Comparison of ENCODE assay signal across 32 cellular contexts in the genomic region with DNA sequence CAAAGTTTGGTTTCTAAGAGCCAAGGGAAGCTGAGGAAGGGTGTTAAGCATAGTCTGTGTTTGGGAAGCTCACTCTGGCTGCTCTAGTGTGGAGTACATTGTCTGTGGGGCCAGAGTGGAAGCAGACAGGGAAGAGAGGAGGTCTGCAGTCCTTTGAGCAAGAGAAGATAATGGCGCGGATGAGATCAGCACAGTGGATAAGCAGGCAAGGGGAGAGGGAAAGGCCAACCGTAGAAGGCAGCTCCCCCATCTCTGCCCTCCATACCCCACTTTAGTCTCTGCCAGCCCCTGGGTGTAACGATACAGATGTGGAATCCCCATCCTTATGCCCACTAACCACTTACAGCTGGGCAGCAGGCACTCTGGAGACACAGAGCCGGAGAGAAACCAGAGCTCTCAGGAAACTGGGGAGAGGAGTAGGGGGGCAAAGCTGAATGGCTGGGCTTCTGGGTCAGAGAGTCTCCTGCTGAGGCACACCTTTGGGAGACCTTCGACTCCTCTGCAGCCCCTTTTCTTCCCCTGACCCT.
"Had no signal": no experiment of that assay in that cellular context is flagged by ENCODE, and none has a peak within 500 bp of the region (broad histone marks: within the 10 kb centered on the region; RNA-seq: fewer than 3 reads in every experiment).

No MANE protein-coding gene starts in this region.

- H3K27me3 Mint-ChIP-seq: activated CD4-positive, alpha-beta T cell treated with anti-CD3 and anti-CD28 coated beads, Interleukin-2, amount 10 ng/mL, durations not matched to agents 24 days and 14 days; activated CD8-positive, alpha-beta memory T cell treated with anti-CD3 and anti-CD28 coated beads, Interleukin-2, amount 10 ng/mL, durations not matched to agents 7 days and 5 days; activated naive CD8-positive, alpha-beta T cell treated with anti-CD3 and anti-CD28 coated beads, Interleukin-2, amount 10 ng/mL, durations not matched to agents 7 days and 5 days; activated T-cell treated with anti-CD3 and anti-CD28 coated beads, Interleukin-2, amount 50 U/mL, for 24 hours; brain; dendritic cell treated with granulocyte-macrophage colony-stimulating factor and Interleukin-4, amounts not matched to agents 40 ng/mL and 50 ng/mL, for 4 days had no signal

- H3K9me3 Mint-ChIP-seq: activated CD4-positive, alpha-beta memory T cell treated with anti-CD3 and anti-CD28 coated beads for 36 hours; activated CD4-positive, alpha-beta T cell treated with anti-CD3 and anti-CD28 coated beads, Interleukin-2, amount 10 ng/mL, durations not matched to agents 24 days and 14 days; activated naive CD8-positive, alpha-beta T cell treated with anti-CD3 and anti-CD28 coated beads, Interleukin-2, amount 10 ng/mL, durations not matched to agents 7 days and 5 days; activated T-cell treated with anti-CD3 and anti-CD28 coated beads, Interleukin-2, amount 50 U/mL, for 24 hours; activated T-cell treated with anti-CD3 and anti-CD28 coated beads, Interleukin-2, amount 50 U/mL, for 72 hours; brain; dendritic cell treated with granulocyte-macrophage colony-stimulating factor and Interleukin-4, amounts not matched to agents 40 ng/mL and 50 ng/mL, for 4 days; endodermal cell; T-helper 2 cell treated with Interferon-gamma antibody and Interleukin-4, amounts not matched to agents 5 μg/mL and 100 μg/mL, for 36 hours had no signal

- H3K9me3 ChIP-seq: ascending aorta, breast epithelium had no signal

- H3K36me3 ChIP-seq: ascending aorta, breast epithelium, cardiac muscle cell had no signal

- H3K4me1 Mint-ChIP-seq: activated CD4-positive, alpha-beta T cell treated with anti-CD3 and anti-CD28 coated beads for 36 hours; activated CD4-positive, alpha-beta T cell treated with anti-CD3 and anti-CD28 coated beads, Interleukin-2, amount 10 ng/mL, durations not matched to agents 24 days and 14 days; activated CD8-positive, alpha-beta memory T cell treated with anti-CD3 and anti-CD28 coated beads, Interleukin-2, amount 10 ng/mL, durations not matched to agents 7 days and 5 days; activated naive CD8-positive, alpha-beta T cell treated with anti-CD3 and anti-CD28 coated beads, Interleukin-2, amount 10 ng/mL, durations not matched to agents 7 days and 5 days had no signal

- H3K4me1 ChIP-seq: breast epithelium had no signal

- H3K27me3 ChIP-seq: ascending aorta, breast epithelium, cardiac muscle cell, dorsolateral prefrontal cortex had no signal

- H3K4me3 ChIP-seq: ascending aorta, breast epithelium, cardiac muscle cell, coronary artery, dorsolateral prefrontal cortex had no signal

- H3K36me3 Mint-ChIP-seq: activated CD4-positive, alpha-beta memory T cell treated with anti-CD3 and anti-CD28 coated beads for 36 hours; activated CD8-positive, alpha-beta memory T cell treated with anti-CD3 and anti-CD28 coated beads, Interleukin-2, amount 10 ng/mL, durations not matched to agents 7 days and 5 days; activated naive CD8-positive, alpha-beta T cell treated with anti-CD3 and anti-CD28 coated beads, Interleukin-2, amount 10 ng/mL, durations not matched to agents 7 days and 5 days; brain had no signal

- H3K4me3 Mint-ChIP-seq: activated CD4-positive, alpha-beta memory T cell treated with anti-CD3 and anti-CD28 coated beads for 36 hours; activated CD4-positive, alpha-beta T cell treated with anti-CD3 and anti-CD28 coated beads for 36 hours; activated CD4-positive, alpha-beta T cell treated with anti-CD3 and anti-CD28 coated beads, Interleukin-2, amount 10 ng/mL, durations not matched to agents 24 days and 14 days; activated CD8-positive, alpha-beta memory T cell treated with anti-CD3 and anti-CD28 coated beads, Interleukin-2, amount 10 ng/mL, durations not matched to agents 7 days and 5 days; activated CD8-positive, alpha-beta T cell treated with anti-CD3 and anti-CD28 coated beads, Interleukin-2, amount 10 ng/mL, durations not matched to agents 7 days and 5 days; activated naive CD8-positive, alpha-beta T cell treated with anti-CD3 and anti-CD28 coated beads, Interleukin-2, amount 10 ng/mL, durations not matched to agents 7 days and 5 days; activated T-cell treated with anti-CD3 and anti-CD28 coated beads, Interleukin-2, amount 50 U/mL, for 24 hours; activated T-cell treated with anti-CD3 and anti-CD28 coated beads, Interleukin-2, amount 50 U/mL, for 72 hours; brain; dendritic cell treated with granulocyte-macrophage colony-stimulating factor and Interleukin-4, amounts not matched to agents 40 ng/mL and 50 ng/mL, for 4 days; endodermal cell; T-helper 17 cell; T-helper 2 cell treated with Interferon-gamma antibody and Interleukin-4, amounts not matched to agents 5 μg/mL and 100 μg/mL, for 36 hours had no signal

- DNase-seq: activated CD4-positive, alpha-beta memory T cell treated with anti-CD3 and anti-CD28 coated beads for 36 hours; activated CD4-positive, alpha-beta T cell treated with anti-CD3 and anti-CD28 coated beads for 36 hours; activated CD4-positive, alpha-beta T cell treated with anti-CD3 and anti-CD28 coated beads, Interleukin-2, amount 10 ng/mL, durations not matched to agents 24 days and 14 days; activated CD4-positive, CD25-positive, alpha-beta regulatory T cell; activated CD4-positive, CD25-positive, alpha-beta regulatory T cell treated with anti-CD3 and anti-CD28 coated beads, Interleukin-2, amount 50 U/mL, for 72 hours; activated CD8-positive, alpha-beta memory T cell treated with anti-CD3 and anti-CD28 coated beads, Interleukin-2, amount 10 ng/mL, durations not matched to agents 7 days and 5 days; activated CD8-positive, alpha-beta memory T cell treated with anti-CD3 and anti-CD28 coated beads, Interleukin-2, amount 50 U/mL, for 4 hours; activated CD8-positive, alpha-beta T cell treated with anti-CD3 and anti-CD28 coated beads, Interleukin-2, amount 10 ng/mL, durations not matched to agents 7 days and 5 days; activated effector memory CD4-positive, alpha-beta T cell treated with Interleukin-2 at 50 U/mL for 16 hours; activated gamma-delta T cell treated with Interleukin-2 at 50 U/mL for 16 hours; activated naive CD4-positive, alpha-beta T cell treated with anti-CD3 and anti-CD28 coated beads, Interleukin-2, amount 50 U/mL, for 16 hours; activated naive CD4-positive, alpha-beta T cell treated with Interleukin-2 at 50 U/mL for 16 hours; activated naive CD8-positive, alpha-beta T cell treated with anti-CD3 and anti-CD28 coated beads, Interleukin-2, amount 10 ng/mL, durations not matched to agents 7 days and 5 days; activated T-cell treated with anti-CD3 and anti-CD28 coated beads, Interleukin-2, amount 50 U/mL, for 24 hours; activated T-cell treated with anti-CD3 and anti-CD28 coated beads, Interleukin-2, amount 50 U/mL, for 72 hours; central memory CD4-positive, alpha-beta T cell; cerebellar nuclear complex; dorsolateral prefrontal cortex; effector memory CD4-positive, alpha-beta T cell; endodermal cell; foreskin fibroblast; head of caudate nucleus; T-helper 1 cell; T-helper 17 cell; T1000 had no signal

- H3K27ac ChIP-seq: ascending aorta, breast epithelium, cardiac muscle cell, coronary artery, dorsolateral prefrontal cortex had no signal

- H3K27ac Mint-ChIP-seq: activated CD4-positive, alpha-beta memory T cell treated with anti-CD3 and anti-CD28 coated beads for 36 hours; activated CD4-positive, alpha-beta T cell treated with anti-CD3 and anti-CD28 coated beads for 36 hours; activated CD4-positive, alpha-beta T cell treated with anti-CD3 and anti-CD28 coated beads, Interleukin-2, amount 10 ng/mL, durations not matched to agents 24 days and 14 days; activated CD8-positive, alpha-beta memory T cell treated with anti-CD3 and anti-CD28 coated beads, Interleukin-2, amount 10 ng/mL, durations not matched to agents 7 days and 5 days; activated CD8-positive, alpha-beta T cell treated with anti-CD3 and anti-CD28 coated beads, Interleukin-2, amount 10 ng/mL, durations not matched to agents 7 days and 5 days; activated naive CD8-positive, alpha-beta T cell treated with anti-CD3 and anti-CD28 coated beads, Interleukin-2, amount 10 ng/mL, durations not matched to agents 7 days and 5 days; activated T-cell treated with anti-CD3 and anti-CD28 coated beads, Interleukin-2, amount 50 U/mL, for 24 hours; activated T-cell treated with anti-CD3 and anti-CD28 coated beads, Interleukin-2, amount 50 U/mL, for 72 hours; brain; dendritic cell treated with granulocyte-macrophage colony-stimulating factor and Interleukin-4, amounts not matched to agents 40 ng/mL and 50 ng/mL, for 4 days; endodermal cell; T-helper 17 cell; T-helper 2 cell treated with Interferon-gamma antibody and Interleukin-4, amounts not matched to agents 5 μg/mL and 100 μg/mL, for 36 hours had no signal
